11 cellular contexts compared by ENCODE assay signal in genomic region chr14:68364823-68365222, GRCh38.
A peak's percentile ranks its signal among the peaks of the same experiment; 100 is the strongest.
DNase-seq lines count a peak whose midpoint lies in the region; ATAC-seq and TF ChIP-seq lines count a peak whose summit lies in the region.
"Had no signal": no experiment of that assay in that cellular context is flagged by ENCODE, and none has a peak within 500 bp of the region (broad histone marks: within the 10 kb centered on the region; RNA-seq: fewer than 3 reads in every experiment).

No MANE protein-coding gene starts in this region.

- no peak for TF ChIP-seq POLR2A in IMR-90 (IDR thresholded peaks at IDR 0.05; ENCODE audit: low read depth, low read length)
- no peak for TF ChIP-seq POLR2A in stomach (IDR thresholded peaks at IDR 0.05)

- TF ChIP-seq CTCF in IMR-90 (conservative IDR thresholded peaks at IDR 0.05; ENCODE audit: low read depth, low read length) (no peak), mammary epithelial cell (conservative IDR thresholded peaks at IDR 0.05 in 1 of 2, IDR thresholded peaks at IDR 0.05 in 1 of 2; ENCODE audit: extremely low read depth in 1 of 2, insufficient read depth in 1 of 2, low read depth in 1 of 2, low read length in 2 of 2) (no peak), lower lobe of right lung (IDR thresholded peaks at IDR 0.05) (no peak), stomach (IDR thresholded peaks at IDR 0.05) (no peak), GM13976 (IDR thresholded peaks at IDR 0.05; ENCODE audit: borderline replicate concordance, control extremely low read depth, extremely low read depth, insufficient read depth, missing control alignments) (no peak)

- H3K4me1 ChIP-seq in IMR-90 (ENCODE audit: control insufficient read depth, insufficient read depth, low read length) (peaks cover 12% of the 10 kb centered on the region), mammary epithelial cell (ENCODE audit: insufficient read depth, low read length) (peaks cover 25% of the 10 kb centered on the region), lower lobe of right lung (peaks cover 54% of the 10 kb centered on the region), stomach (peaks cover 3 to 61% (median 32%) of the 10 kb centered on the region in 4 donors)

- in situ Hi-C loops in IMR-90 (cut with MboI; ENCODE audit: low sequenced_read_pairs): no loop called here
- in situ Hi-C loops in mammary epithelial cell (cut with MboI; ENCODE audit: low sequenced_read_pairs in 2 of 2): no loop called here
- in situ Hi-C loops in GM13976 (cut with MboI; ENCODE audit: low sequenced_read_pairs, unreplicated experiment): no loop called here

- H3K14ac ChIP-seq in IMR-90 (replicated peaks; ENCODE audit: low read depth, low read length): peak overlapping the region; percentile 63

- H4K91ac ChIP-seq in IMR-90 (ENCODE audit: insufficient read depth, low read depth, low read length): peak overlapping the region; percentile 56; the same call in 1 of the 2 replicates

- ATAC-seq in IMR-90 (ENCODE audit: low read depth) (peak; percentile 46), lower lobe of right lung (no peak), left lobe of liver (no peak), GM19455 (IDR thresholded peaks at IDR 0.05; ENCODE audit: unreplicated experiment) (no peak)
- ATAC-seq: stimulated activated naive CD8-positive, alpha-beta T cell treated with anti-CD3 and anti-CD28 coated beads, Interleukin-15, amount 100 ng/mL, for 72 hours had no signal

- no peak overlapping the region for H3K4me3 ChIP-seq in IMR-90 (ENCODE audit: insufficient read depth, low read depth, low read length)
- no peak overlapping the region for H3K4me3 ChIP-seq in mammary epithelial cell (replicated peaks in 1 of 3; ENCODE audit: insufficient read depth in 1 of 3, low read depth in 2 of 3, low read length in 3 of 3)
- H3K4me3 ChIP-seq in lower lobe of right lung: no peak overlapping the region
- no peak overlapping the region for H3K4me3 ChIP-seq in stomach

- H2AFZ ChIP-seq in IMR-90 (replicated peaks; ENCODE audit: low read length, poor library complexity): peak overlapping the region; percentile 49
- H2AFZ ChIP-seq in mammary epithelial cell (ENCODE audit: low read depth, low read length): peak overlapping the region; percentile 73

- POLR2A ChIA-PET in IMR-90 (lab: Charles Lee; ENCODE audit: unreplicated experiment): no interaction called here

- H3K79me1 ChIP-seq in IMR-90 (ENCODE audit: low read depth in 1 of 2, low read length in 2 of 2): peaks cover 0 to 4% of the 10 kb centered on the region in 2 experiments; a peak in 1 of 4 replicates

- intact Hi-C loops in IMR-90 (cut with micrococcal nuclease) (no loop called here), mammary epithelial cell (cut with micrococcal nuclease) (no loop called here), lower lobe of right lung (cut with DNase I) (no loop called here), stomach (cut with DNase I; ENCODE audit: low total_unique reads) (no loop called here)

- BruUV-seq in IMR-90 (replicated peaks; lab: Mats Ljungman, UMichigan): no TSS peak
- no TSS peak for BruUV-seq in mammary epithelial cell (replicated peaks; lab: Mats Ljungman, UMichigan)

- peak overlapping the region; percentile 56 for H4K5ac ChIP-seq in IMR-90 (ENCODE audit: low read depth, low read length)

- H3K79me2 ChIP-seq in mammary epithelial cell (ENCODE audit: insufficient read depth, low read length): no peaks in the 10 kb centered on the region

- H3K9me1 ChIP-seq in IMR-90 (ENCODE audit: insufficient read depth, low read length): peaks cover 12% of the 10 kb centered on the region

- peak overlapping the region; percentile 47; the same call in 1 of the 2 replicates for H3K56ac ChIP-seq in IMR-90 (ENCODE audit: extremely low read depth, insufficient read depth, low read length)

- H2BK20ac ChIP-seq in IMR-90 (ENCODE audit: low read depth, low read length): peak overlapping the region; percentile 65

- peak overlapping the region; percentile 48 for H2BK120ac ChIP-seq in IMR-90 (ENCODE audit: low read depth, low read length)

- peak overlapping the region; percentile 29; the same call in 2 of the 3 replicates for H2BK15ac ChIP-seq in IMR-90 (ENCODE audit: low read depth, low read length)

- peak overlapping the region; percentile 51 to 81 for H4K8ac ChIP-seq in IMR-90 (ENCODE audit: low read depth in 2 of 2, low read length in 2 of 2)

- H3K27ac ChIP-seq in IMR-90 (ENCODE audit: insufficient read depth, low read length): no peak overlapping the region
- peak overlapping the region; percentile 9 for H3K27ac ChIP-seq in mammary epithelial cell (ENCODE audit: insufficient read depth, low read depth, low read length)
- peak overlapping the region; percentile 66 for H3K27ac ChIP-seq in lower lobe of right lung
- H3K27ac ChIP-seq in stomach: peak overlapping the region; percentile 44 to 77 (median 64)

- no peak overlapping the region for H3K9ac ChIP-seq in IMR-90 (ENCODE audit: low read depth, low read length)
- no peak overlapping the region for H3K9ac ChIP-seq in mammary epithelial cell (ENCODE audit: insufficient read depth, low read length)

- no peak for TF ChIP-seq EP300 in stomach (IDR thresholded peaks at IDR 0.05)

- no peak for TF ChIP-seq RAD21 in IMR-90 (IDR thresholded peaks at IDR 0.05; ENCODE audit: low read length)

- H3K9me3 ChIP-seq in IMR-90 (ENCODE audit: control insufficient read depth, insufficient read depth, low read length) (no peaks in the 10 kb centered on the region), mammary epithelial cell (replicated peaks; ENCODE audit: insufficient read depth, low read length) (no peaks in the 10 kb centered on the region), lower lobe of right lung (no peaks in the 10 kb centered on the region), stomach (no peaks in the 10 kb centered on the region)

- peak overlapping the region; percentile 91 for H2AK5ac ChIP-seq in IMR-90 (ENCODE audit: low read depth, low read length)

- H2AK9ac ChIP-seq in IMR-90 (replicated peaks; ENCODE audit: low read depth, low read length, poor library complexity): peak overlapping the region; percentile 30

- H3K27me3 ChIP-seq in IMR-90 (ENCODE audit: control insufficient read depth, insufficient read depth, low read length) (no peaks in the 10 kb centered on the region), mammary epithelial cell (ENCODE audit: insufficient read depth, low read length) (no peaks in the 10 kb centered on the region), lower lobe of right lung (ENCODE audit: low read depth) (no peaks in the 10 kb centered on the region), stomach (no peaks in the 10 kb centered on the region)

- peak overlapping the region; percentile 14; the same call in 1 of the 2 replicates for H3K23ac ChIP-seq in IMR-90 (ENCODE audit: low read depth, low read length)

- peak overlapping the region; percentile 88 for H3K4ac ChIP-seq in IMR-90 (ENCODE audit: low read depth, low read length)

- H3K4me2 ChIP-seq in IMR-90 (ENCODE audit: low read depth, low read length) (no peak overlapping the region), mammary epithelial cell (ENCODE audit: insufficient read depth, low read depth, low read length) (no peak overlapping the region)

- H3K36me3 ChIP-seq in IMR-90 (ENCODE audit: control insufficient read depth, insufficient read depth, low read length) (no peaks in the 10 kb centered on the region), mammary epithelial cell (ENCODE audit: insufficient read depth, low read length) (no peaks in the 10 kb centered on the region), lower lobe of right lung (no peaks in the 10 kb centered on the region), stomach (no peaks in the 10 kb centered on the region)

- peak overlapping the region; percentile 59 for H3K18ac ChIP-seq in IMR-90 (ENCODE audit: low read depth, low read length)

- DNase-seq in IMR-90 (no peak), mammary epithelial cell (no peak), lower lobe of right lung (no peak), stomach (no peak), left lobe of liver (ENCODE audit: low spot score) (no peak), NCI-H1092 treated with DMSO at 0.1 percent for 48 hours (lab: John Stamatoyannopoulos, UW) (no peak), GM13976 (ENCODE audit: low spot score) (no peak)
- DNase-seq: activated T-cell treated with anti-CD3 and anti-CD28 coated beads, Interleukin-2, amount 50 U/mL, for 48 hours; DND-41; stimulated activated naive CD8-positive, alpha-beta T cell treated with anti-CD3 and anti-CD28 coated beads, Interleukin-15, amount 100 ng/mL, for 72 hours had no signal

- WGBS in IMR-90 (ENCODE audit: extremely low coverage in 2 of 2, insufficient read length in 1 of 2), 2 experiments: 52% methylated on average over 2 of the region's 7 CpGs; no CpG with 5 or more reads in 1 of the 2 experiments
- WGBS in mammary epithelial cell (ENCODE audit: low coverage, missing lambda C conversion rate): 39% methylated on average over 5 of the region's 7 CpGs
- WGBS in stomach, 5 donors: 46 to 63% (median 56%) methylated on average over 7 of the region's 7 CpGs

- CTCF ChIA-PET in IMR-90 (lab: Yijun Ruan, JAX): interaction anchor here (1.6 kb wide), 1 partner anchor 12 kb away, joined by 4 read pairs; no protein-coding TSS in a partner anchor
- CTCF ChIA-PET in mammary epithelial cell (lab: Charles Lee; ENCODE audit: low non-redundant PET): no interaction called here

- H4K20me1 ChIP-seq in IMR-90 (ENCODE audit: insufficient read depth, low read length): no peaks in the 10 kb centered on the region
- no peaks in the 10 kb centered on the region for H4K20me1 ChIP-seq in mammary epithelial cell (ENCODE audit: insufficient read depth, low read length)

- peak overlapping the region; percentile 11 for H2BK5ac ChIP-seq in IMR-90 (ENCODE audit: low read depth, low read length, poor library complexity, severe bottlenecking)

- dilution Hi-C loops in IMR-90 (cut with HindIII; ENCODE audit: low sequenced_read_pairs, unreplicated experiment): no loop called here
- dilution Hi-C loops in mammary epithelial cell (cut with HindIII; ENCODE audit: low sequenced_read_pairs): no loop called here

TF ChIP-seq in IMR-90, 13 proteins besides CTCF, POLR2A, EP300 and RAD21:
- TF ChIP-seq SMC3 (IDR thresholded peaks at IDR 0.05; ENCODE audit: low read depth, low read length): no peak
- TF ChIP-seq, protein P1, sequence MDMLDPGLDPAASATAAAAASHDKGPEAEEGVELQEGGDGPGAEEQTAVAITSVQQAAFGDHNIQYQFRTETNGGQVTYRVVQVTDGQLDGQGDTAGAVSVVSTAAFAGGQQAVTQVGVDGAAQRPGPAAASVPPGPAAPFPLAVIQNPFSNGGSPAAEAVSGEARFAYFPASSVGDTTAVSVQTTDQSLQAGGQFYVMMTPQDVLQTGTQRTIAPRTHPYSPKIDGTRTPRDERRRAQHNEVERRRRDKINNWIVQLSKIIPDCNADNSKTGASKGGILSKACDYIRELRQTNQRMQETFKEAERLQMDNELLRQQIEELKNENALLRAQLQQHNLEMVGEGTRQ (IDR thresholded peaks at IDR 0.05; ENCODE audit: low read depth, low read length): no peak
